Comparison of ENCODE assay signal across 9 cellular contexts in the genomic region with DNA sequence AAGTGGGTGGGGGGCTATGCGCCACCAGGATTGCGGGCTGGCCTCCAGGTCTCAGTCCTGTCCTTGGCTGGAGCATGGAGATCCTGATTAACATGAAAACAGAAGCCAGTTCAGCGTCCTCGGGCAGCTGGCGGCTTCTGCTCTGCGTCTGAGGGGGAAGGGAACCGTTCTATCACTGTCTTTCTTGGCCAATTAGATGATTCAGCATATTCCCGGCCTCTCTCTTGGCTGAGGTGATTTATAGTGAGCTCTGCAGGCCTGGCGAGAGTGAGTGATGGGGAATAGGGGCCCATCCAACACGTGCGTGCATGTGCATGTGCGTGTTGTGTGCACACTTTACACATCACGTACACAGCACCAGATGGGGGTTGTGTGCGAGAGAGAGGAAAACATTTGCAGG.
DNase-seq lines count a peak whose midpoint lies in the region; ATAC-seq, FAIRE-seq and TF ChIP-seq lines count a peak whose summit lies in the region.
"Had no signal": no experiment of that assay in that cellular context is flagged by ENCODE, and none has a peak within 500 bp of the region (broad histone marks: within the 10 kb centered on the region; RNA-seq: fewer than 3 reads in every experiment).

No MANE protein-coding gene starts in this region.

- ATAC-seq in GM21423 (IDR thresholded peaks at IDR 0.05; ENCODE audit: unreplicated experiment): no peak

- peak in 2 of 3 experiments; percentile 83 to 96 for DNase-seq in NCI-H1417 (lab: John Stamatoyannopoulos, UW)
- peak; percentile 52 for DNase-seq in astrocyte of the hippocampus (ENCODE audit: low read depth, low spot score)
- peak; percentile 10 to 18 for DNase-seq in thyroid gland
- no peak for DNase-seq in cortex of kidney (lab: John Stamatoyannopoulos, UW)
- no peak for DNase-seq in CD8-positive, alpha-beta memory T cell
- DNase-seq in effector CD8-positive, alpha-beta T cell (lab: John Stamatoyannopoulos, UW): no peak

- peak overlapping the region in 1 of 3 donors; percentile 46 for H3K27ac ChIP-seq in thyroid gland
- no peak overlapping the region for H3K27ac ChIP-seq in CD8-positive, alpha-beta memory T cell (ENCODE audit: low read depth, low read length)
- H3K27ac ChIP-seq: KMS-11 had no signal

- H3K36me3 ChIP-seq in thyroid gland: no peaks in the 10 kb centered on the region
- no peaks in the 10 kb centered on the region for H3K36me3 ChIP-seq in CD8-positive, alpha-beta memory T cell (ENCODE audit: insufficient read depth, low read length)

- FAIRE-seq in islet of Langerhans (lab: Jason Lieb, UNC): peak; percentile 24

- no peaks in the 10 kb centered on the region for H3K9me3 ChIP-seq in thyroid gland
- no peaks in the 10 kb centered on the region for H3K9me3 ChIP-seq in CD8-positive, alpha-beta memory T cell (ENCODE audit: low read length)

- TF ChIP-seq POLR2A in thyroid gland (IDR thresholded peaks at IDR 0.05): peak in 1 of 2 donors; percentile 21

- intact Hi-C loops in thyroid gland (cut with DNase I): no loop called here

- no peak for TF ChIP-seq CTCF in thyroid gland (IDR thresholded peaks at IDR 0.05)

- H3K27me3 ChIP-seq in thyroid gland: no peaks in the 10 kb centered on the region
- no peaks in the 10 kb centered on the region for H3K27me3 ChIP-seq in CD8-positive, alpha-beta memory T cell (ENCODE audit: insufficient read depth, low read length, poor library complexity, severe bottlenecking)

- CTCF ChIA-PET in CD8-positive, alpha-beta memory T cell (lab: Charles Lee): no interaction called here

- H3K36me3 Mint-ChIP-seq in CD8-positive, alpha-beta memory T cell: peaks cover 0 to 7% (median 0%) of the 10 kb centered on the region in 3 donors

- 82% methylated on average over 7 of the region's 14 CpGs; no CpG with 5 or more reads in 1 of the 2 donors for WGBS in thyroid gland, 2 donors

- no peak overlapping the region for H3K4me3 ChIP-seq in thyroid gland (replicated peaks in 1 of 3)
- no peak overlapping the region for H3K4me3 ChIP-seq in CD8-positive, alpha-beta memory T cell (ENCODE audit: low read length)

- H3K9me3 Mint-ChIP-seq in CD8-positive, alpha-beta memory T cell: peaks cover 0 to 2% (median 0%) of the 10 kb centered on the region in 5 donors

- no peaks in the 10 kb centered on the region for H3K4me1 Mint-ChIP-seq in CD8-positive, alpha-beta memory T cell

- no peaks in the 10 kb centered on the region for H3K4me1 ChIP-seq in thyroid gland
- H3K4me1 ChIP-seq in CD8-positive, alpha-beta memory T cell (ENCODE audit: insufficient read depth, low read length): no peaks in the 10 kb centered on the region

- POLR2A ChIA-PET in CD8-positive, alpha-beta memory T cell (lab: Charles Lee): no interaction called here

- peak overlapping the region in 1 of 8 donors; percentile 54 for H3K27ac Mint-ChIP-seq in CD8-positive, alpha-beta memory T cell

- peaks cover 0 to 10% of the 10 kb centered on the region in 2 donors for H3K27me3 Mint-ChIP-seq in CD8-positive, alpha-beta memory T cell

- H3K4me3 Mint-ChIP-seq in CD8-positive, alpha-beta memory T cell: no peak overlapping the region

Comparison
In these comparisons a context has a peak if more than half of its experiments do, and no peak if none do; other contexts are left out.
1. DNase-seq: peak in NCI-H1417 (2 of 3), astrocyte of the hippocampus (single experiment) and thyroid gland (2 of 2); none in cortex of kidney (single experiment), CD8-positive, alpha-beta memory T cell (0 of 5) and effector CD8-positive, alpha-beta T cell (single experiment).